8 cellular contexts compared by ENCODE assay signal in the genomic region with DNA sequence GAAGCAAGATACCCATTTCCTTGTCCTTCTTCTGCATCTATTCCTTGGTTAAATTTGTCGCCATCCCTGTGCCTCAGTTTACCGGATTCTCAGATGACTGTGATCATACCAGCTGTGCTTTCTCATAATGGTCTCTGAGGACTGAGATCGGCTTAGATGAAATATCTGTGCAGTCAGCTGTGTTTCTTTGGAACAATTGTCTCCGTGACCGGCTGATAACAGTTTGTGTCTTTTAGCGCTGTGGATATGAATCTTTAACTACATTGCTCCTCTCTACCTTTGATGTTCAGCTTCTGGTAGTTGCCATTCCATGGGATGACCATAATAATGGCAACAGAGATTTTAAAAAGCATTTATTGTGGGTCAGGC. TPM values are rescaled to one million over a fixed set of nuclear protein-coding genes. Genes with fewer than 3 reads are reported as not detected.
DNase-seq lines count a peak whose midpoint lies in the region; ATAC-seq, FAIRE-seq and TF ChIP-seq lines count a peak whose summit lies in the region.

No MANE protein-coding gene starts in this region.

- H3K4me3 ChIP-seq in HEK293 (ENCODE audit: low read depth, low read length) (peak overlapping the region; percentile 61), right cardiac atrium (ENCODE audit: low read length) (peak overlapping the region; percentile 77), small intestine (ENCODE audit: low read depth in 1 of 2, low read length in 2 of 2) (peak overlapping the region; percentile 65 to 70)

- CTCF ChIA-PET in HEK293 (lab: Yijun Ruan, JAX): interaction anchor here (0.7 to 1.5 kb wide), 3 partner anchors 24 to 60 kb away, joined by 3 to 5 read pairs (median 4); no protein-coding TSS in a partner anchor
- CTCF ChIA-PET in activated CD4-positive, alpha-beta memory T cell treated with anti-CD3 and anti-CD28 coated beads for 36 hours (lab: Charles Lee): interaction anchor here (0.9 to 1.6 kb wide), 4 partner anchors 39 to 200 kb away, joined by 3 to 7 read pairs (median 4); no protein-coding TSS in a partner anchor

- 8% methylated on average over 6 of the region's 6 CpGs for WGBS in right cardiac atrium
- WGBS in small intestine, 3 donors: 5 to 12% (median 10%) methylated on average over 6 of the region's 6 CpGs

- H3K4me1 Mint-ChIP-seq in activated CD4-positive, alpha-beta memory T cell treated with anti-CD3 and anti-CD28 coated beads for 36 hours (ENCODE audit: low read depth): peaks cover 37% of the 10 kb centered on the region

- H3K36me3 ChIP-seq in HEK293 (ENCODE audit: control insufficient read depth in 2 of 2, insufficient read depth in 1 of 2, low read length in 2 of 2): peaks cover 0 to 34% of the 10 kb centered on the region in 2 experiments; a peak in 1 of 3 replicates
- H3K36me3 ChIP-seq in small intestine (ENCODE audit: control insufficient read depth in 2 of 2, insufficient read depth in 2 of 2, low read length in 2 of 2): no peaks in the 10 kb centered on the region

- H3K27ac ChIP-seq in HEK293 (ENCODE audit: extremely low read depth, low read depth, low read length): peak overlapping the region; percentile 14; the same call in 1 of the 2 replicates
- H3K27ac ChIP-seq in right cardiac atrium (ENCODE audit: low read length): no peak overlapping the region
- H3K27ac ChIP-seq in small intestine (ENCODE audit: low read depth in 1 of 2, low read length in 1 of 2): peak overlapping the region in 1 of 2 donors; percentile 89

- H3K27ac Mint-ChIP-seq in activated CD4-positive, alpha-beta memory T cell treated with anti-CD3 and anti-CD28 coated beads for 36 hours: peak overlapping the region; percentile 91

- H3K9me3 Mint-ChIP-seq in activated CD4-positive, alpha-beta memory T cell treated with anti-CD3 and anti-CD28 coated beads for 36 hours: no peaks in the 10 kb centered on the region

- DNase-seq in activated CD4-positive, alpha-beta memory T cell treated with anti-CD3 and anti-CD28 coated beads for 36 hours: no peak
- no peak for DNase-seq in right cardiac atrium
- no peak for DNase-seq in small intestine
- no peak for DNase-seq in kidney tubule cell (ENCODE audit: low spot score)
- no peak for DNase-seq in SHP77 (lab: John Stamatoyannopoulos, UW)

- no peak for FAIRE-seq in small intestine (lab: Jason Lieb, UNC)

- no peaks in the 10 kb centered on the region for H3K9me3 ChIP-seq in HEK293 (ENCODE audit: control insufficient read depth, insufficient read depth, low read depth, low read length)
- H3K9me3 ChIP-seq in right cardiac atrium (ENCODE audit: control insufficient read depth, low read length): no peaks in the 10 kb centered on the region
- no peaks in the 10 kb centered on the region for H3K9me3 ChIP-seq in small intestine (ENCODE audit: control insufficient read depth, low read depth)

- no peaks in the 10 kb centered on the region for H3K27me3 Mint-ChIP-seq in activated CD4-positive, alpha-beta memory T cell treated with anti-CD3 and anti-CD28 coated beads for 36 hours

- H3K4me1 ChIP-seq in HEK293 (ENCODE audit: control insufficient read depth, insufficient read depth, low read length): no peaks in the 10 kb centered on the region
- no peaks in the 10 kb centered on the region for H3K4me1 ChIP-seq in right cardiac atrium (ENCODE audit: control insufficient read depth, insufficient read depth, low read length)
- H3K4me1 ChIP-seq in small intestine (ENCODE audit: control insufficient read depth in 2 of 2, insufficient read depth in 1 of 2, low read depth in 1 of 2, low read length in 1 of 2): peaks cover 3 to 11% of the 10 kb centered on the region in 2 donors

- no peak for TF ChIP-seq CTCF in HEK293 (tag by site-specific recombination; IDR thresholded peaks at IDR 0.05)

- H3K27me3 ChIP-seq in right cardiac atrium (ENCODE audit: control insufficient read depth, insufficient read depth) (no peaks in the 10 kb centered on the region), small intestine (ENCODE audit: control insufficient read depth in 2 of 2, insufficient read depth in 2 of 2, low read length in 2 of 2) (no peaks in the 10 kb centered on the region)

- POLR2A ChIA-PET in HEK293 (lab: Yijun Ruan, JAX): interaction anchor here (0.7 to 1.8 kb wide), 5 partner anchors 12 to 1226 kb away, joined by 3 to 5 read pairs (median 3); a partner anchor contains a TSS
- POLR2A ChIA-PET in activated CD4-positive, alpha-beta memory T cell treated with anti-CD3 and anti-CD28 coated beads for 36 hours (lab: Charles Lee): interaction anchor here (1.0 to 1.3 kb wide), 3 partner anchors 40 to 321 kb away, joined by 3 to 4 read pairs (median 3); no protein-coding TSS in a partner anchor

- intact Hi-C loops in activated CD4-positive, alpha-beta memory T cell treated with anti-CD3 and anti-CD28 coated beads for 36 hours (cut with micrococcal nuclease): loop anchor here (1.0 to 5.0 kb wide), 5 partner anchors 40 to 1223 kb away; a partner anchor contains a TSS
- intact Hi-C loops in right cardiac atrium (cut with DNase I): loop anchor here in 1 of 4 donors (10.0 kb wide), 1 partner anchor 270 kb away; a partner anchor contains a TSS

- peak overlapping the region; percentile 99 for H3K4me3 Mint-ChIP-seq in activated CD4-positive, alpha-beta memory T cell treated with anti-CD3 and anti-CD28 coated beads for 36 hours

- H3K36me3 Mint-ChIP-seq in activated CD4-positive, alpha-beta memory T cell treated with anti-CD3 and anti-CD28 coated beads for 36 hours: peaks cover 11% of the 10 kb centered on the region

- no peak for TF ChIP-seq POLR2A in GM18505 (IDR thresholded peaks at IDR 0.05; ENCODE audit: borderline replicate concordance, extremely low read depth, insufficient read depth, insufficient read length)

- no peak for ATAC-seq in right cardiac atrium
- no peak for ATAC-seq in GM18517 (IDR thresholded peaks at IDR 0.05; ENCODE audit: unreplicated experiment)
- ATAC-seq in GM18505 (IDR thresholded peaks at IDR 0.05; ENCODE audit: unreplicated experiment): no peak

TF ChIP-seq in HEK293, 187 proteins besides CTCF, POLR2A, EP300 and RAD21:
- TF ChIP-seq ZNF121 (tag by site-specific recombination; IDR thresholded peaks at IDR 0.05) (no peak), ZBTB48 (tag by site-specific recombination; IDR thresholded peaks at IDR 0.05) (peak; percentile 4; the same call in 1 of the 2 replicates), ZNF2 (tag by site-specific recombination; IDR thresholded peaks at IDR 0.05) (no peak)
- TF ChIP-seq, protein P1, sequence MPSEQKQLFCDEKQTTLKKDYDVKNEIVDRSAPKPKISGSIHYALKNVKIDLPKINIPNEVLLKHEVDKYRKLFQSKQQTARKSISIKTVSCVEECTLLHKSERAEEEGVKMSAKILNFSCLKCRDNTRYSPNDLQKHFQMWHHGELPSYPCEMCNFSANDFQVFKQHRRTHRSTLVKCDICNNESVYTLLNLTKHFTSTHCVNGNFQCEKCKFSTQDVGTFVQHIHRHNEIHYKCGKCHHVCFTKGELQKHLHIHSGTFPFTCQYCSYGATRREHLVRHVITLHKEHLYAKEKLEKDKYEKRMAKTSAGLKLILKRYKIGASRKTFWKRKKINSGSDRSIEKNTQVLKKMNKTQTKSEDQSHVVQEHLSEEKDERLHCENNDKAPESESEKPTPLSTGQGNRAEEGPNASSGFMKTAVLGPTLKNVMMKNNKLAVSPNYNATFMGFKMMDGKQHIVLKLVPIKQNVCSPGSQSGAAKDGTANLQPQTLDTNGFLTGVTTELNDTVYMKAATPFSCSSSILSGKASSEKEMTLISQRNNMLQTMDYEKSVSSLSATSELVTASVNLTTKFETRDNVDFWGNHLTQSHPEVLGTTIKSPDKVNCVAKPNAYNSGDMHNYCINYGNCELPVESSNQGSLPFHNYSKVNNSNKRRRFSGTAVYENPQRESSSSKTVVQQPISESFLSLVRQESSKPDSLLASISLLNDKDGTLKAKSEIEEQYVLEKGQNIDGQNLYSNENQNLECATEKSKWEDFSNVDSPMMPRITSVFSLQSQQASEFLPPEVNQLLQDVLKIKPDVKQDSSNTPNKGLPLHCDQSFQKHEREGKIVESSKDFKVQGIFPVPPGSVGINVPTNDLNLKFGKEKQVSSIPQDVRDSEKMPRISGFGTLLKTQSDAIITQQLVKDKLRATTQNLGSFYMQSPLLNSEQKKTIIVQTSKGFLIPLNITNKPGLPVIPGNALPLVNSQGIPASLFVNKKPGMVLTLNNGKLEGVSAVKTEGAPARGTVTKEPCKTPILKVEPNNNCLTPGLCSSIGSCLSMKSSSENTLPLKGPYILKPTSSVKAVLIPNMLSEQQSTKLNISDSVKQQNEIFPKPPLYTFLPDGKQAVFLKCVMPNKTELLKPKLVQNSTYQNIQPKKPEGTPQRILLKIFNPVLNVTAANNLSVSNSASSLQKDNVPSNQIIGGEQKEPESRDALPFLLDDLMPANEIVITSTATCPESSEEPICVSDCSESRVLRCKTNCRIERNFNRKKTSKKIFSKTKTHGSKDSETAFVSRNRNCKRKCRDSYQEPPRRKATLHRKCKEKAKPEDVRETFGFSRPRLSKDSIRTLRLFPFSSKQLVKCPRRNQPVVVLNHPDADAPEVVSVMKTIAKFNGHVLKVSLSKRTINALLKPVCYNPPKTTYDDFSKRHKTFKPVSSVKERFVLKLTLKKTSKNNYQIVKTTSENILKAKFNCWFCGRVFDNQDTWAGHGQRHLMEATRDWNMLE (tag by site-specific recombination; conservative IDR thresholded peaks at IDR 0.05; ENCODE audit: low read depth): no peak

RNA-seq across cellular contexts. Expression of a gene that starts 0.5 kb away (rescaled TPM):
- total RNA-seq in activated CD4-positive, alpha-beta memory T cell treated with anti-CD3 and anti-CD28 coated beads for 36 hours: 10 to 100 TPM; 50.7 to 53.1 TPM
- 10 to 100 TPM; 75.2 to 86.3 (median 78.9) TPM for total RNA-seq in right cardiac atrium
- 21.9 TPM for polyA plus RNA-seq in right cardiac atrium
- 10 to 100 TPM in 1 of 3 donors, 1 to 10 TPM in 2; 5.4 to 18.4 (median 5.9) TPM for polyA plus RNA-seq in small intestine

RNA-seq across cellular contexts. Expression of a gene that starts 0.8 kb away (rescaled TPM):
- total RNA-seq in activated CD4-positive, alpha-beta memory T cell treated with anti-CD3 and anti-CD28 coated beads for 36 hours: 1 to 10 TPM; 6.2 to 6.5 TPM
- 1 to 10 TPM; 1.9 to 3.5 (median 3.3) TPM for total RNA-seq in right cardiac atrium
- polyA plus RNA-seq in right cardiac atrium (1.3 TPM), small intestine (1 to 10 TPM in 1 of 3 donors, under 1 TPM in 2; under 0.01 to 1.5 (median 0.54) TPM)
